In the genomic region with DNA sequence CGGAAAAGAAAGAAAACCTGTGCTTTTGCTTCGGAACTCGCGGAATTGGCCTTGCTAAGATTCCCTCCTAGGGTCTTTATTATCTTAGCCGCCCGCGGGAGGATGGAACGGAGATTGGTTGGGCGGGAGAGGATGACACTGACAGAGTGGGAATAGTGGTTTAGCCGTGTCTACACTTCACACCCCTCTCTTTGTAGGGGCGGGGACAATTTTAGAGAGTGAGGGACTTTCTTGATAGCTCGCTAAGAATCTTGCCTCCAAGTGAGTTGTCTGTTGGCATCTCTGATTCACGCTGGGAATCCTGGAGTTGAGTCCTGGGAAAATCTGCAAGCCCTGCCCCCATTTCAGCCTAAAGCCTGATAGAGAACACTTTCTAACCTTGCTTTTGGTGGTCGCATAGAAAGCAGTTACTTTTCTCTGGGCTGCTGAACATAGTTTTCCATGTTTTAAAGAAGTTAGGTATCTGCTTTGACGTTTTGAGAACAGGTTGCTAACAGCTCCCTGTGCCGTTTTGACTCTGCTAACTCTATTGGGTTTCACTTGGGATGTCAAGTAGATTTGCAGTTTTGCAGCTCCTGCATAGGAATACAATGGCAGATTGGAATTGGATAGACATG, we compare ENCODE assay signal across 1 cellular context.
A peak's percentile ranks its signal among the peaks of the same experiment; 100 is the strongest.
TF ChIP-seq lines count a peak whose summit lies in the region.

No MANE protein-coding gene starts in this region.

TF ChIP-seq in K562, 482 proteins besides CTCF, POLR2A, EP300 and RAD21 (continued from another document and continues in another):
- TF ChIP-seq BCLAF1 (IDR thresholded peaks at IDR 0.05; ENCODE audit: borderline replicate concordance in 1 of 2, control insufficient read depth in 1 of 2, low read depth in 2 of 2, low read length in 1 of 2) (no peak), NUFIP1 (IDR thresholded peaks at IDR 0.05; ENCODE audit: partially characterized antibody) (no peak), ATF4 (CRISPR knock-in tag; IDR thresholded peaks at IDR 0.05) (no peak), SMAD1 (IDR thresholded peaks at IDR 0.05; ENCODE audit: low read depth, low read length, partially characterized antibody) (no peak), ZNF79 (CRISPR knock-in tag; IDR thresholded peaks at IDR 0.05; ENCODE audit: low read depth) (no peak), SRSF1 (IDR thresholded peaks at IDR 0.05; ENCODE audit: low read depth, low read length) (no peak), KAT7 (CRISPR knock-in tag; IDR thresholded peaks at IDR 0.05; ENCODE audit: borderline replicate concordance) (no peak), TGIF2 (CRISPR knock-in tag; IDR thresholded peaks at IDR 0.05) (no peak), HNRNPL (IDR thresholded peaks at IDR 0.05; ENCODE audit: low read depth, low read length) (no peak), ZNF830 (CRISPR knock-in tag; IDR thresholded peaks at IDR 0.05) (no peak), HDAC8 (tag; IDR thresholded peaks at IDR 0.05) (no peak), FOXA3 (CRISPR knock-in tag; conservative IDR thresholded peaks at IDR 0.05 in 1 of 2, IDR thresholded peaks at IDR 0.05 in 1 of 2) (0 out of 4 replicates have a peak, but pooled peaks of 1 of the 2 experiments have one; percentile 40), TEAD2 (tag; IDR thresholded peaks at IDR 0.05) (no peak), SMARCA4 (IDR thresholded peaks at IDR 0.05) (no peak), ZNF184 (CRISPR knock-in tag; IDR thresholded peaks at IDR 0.05) (no peak), LEF1 (IDR thresholded peaks at IDR 0.05) (no peak), CC2D1A (IDR thresholded peaks at IDR 0.05) (no peak), ZNF41 (CRISPR knock-in tag; conservative IDR thresholded peaks at IDR 0.05) (no peak), ZNF318 (IDR thresholded peaks at IDR 0.05; ENCODE audit: borderline replicate concordance in 1 of 2, low read depth in 1 of 2) (no peak), HINFP (tag; conservative IDR thresholded peaks at IDR 0.05; ENCODE audit: low read depth) (no peak), SIN3B (IDR thresholded peaks at IDR 0.05; ENCODE audit: low read depth) (no peak), FOXP1 (CRISPR knock-in tag; IDR thresholded peaks at IDR 0.05) (peak; percentile 72; the same call in 1 of the 2 replicates), U2AF1 (optimal IDR thresholded peaks at IDR 0.05; ENCODE audit: low read depth, low read length) (no peak), NR3C1 (CRISPR knock-in tag; IDR thresholded peaks at IDR 0.05) (no peak)
- TF ChIP-seq, protein P1, sequence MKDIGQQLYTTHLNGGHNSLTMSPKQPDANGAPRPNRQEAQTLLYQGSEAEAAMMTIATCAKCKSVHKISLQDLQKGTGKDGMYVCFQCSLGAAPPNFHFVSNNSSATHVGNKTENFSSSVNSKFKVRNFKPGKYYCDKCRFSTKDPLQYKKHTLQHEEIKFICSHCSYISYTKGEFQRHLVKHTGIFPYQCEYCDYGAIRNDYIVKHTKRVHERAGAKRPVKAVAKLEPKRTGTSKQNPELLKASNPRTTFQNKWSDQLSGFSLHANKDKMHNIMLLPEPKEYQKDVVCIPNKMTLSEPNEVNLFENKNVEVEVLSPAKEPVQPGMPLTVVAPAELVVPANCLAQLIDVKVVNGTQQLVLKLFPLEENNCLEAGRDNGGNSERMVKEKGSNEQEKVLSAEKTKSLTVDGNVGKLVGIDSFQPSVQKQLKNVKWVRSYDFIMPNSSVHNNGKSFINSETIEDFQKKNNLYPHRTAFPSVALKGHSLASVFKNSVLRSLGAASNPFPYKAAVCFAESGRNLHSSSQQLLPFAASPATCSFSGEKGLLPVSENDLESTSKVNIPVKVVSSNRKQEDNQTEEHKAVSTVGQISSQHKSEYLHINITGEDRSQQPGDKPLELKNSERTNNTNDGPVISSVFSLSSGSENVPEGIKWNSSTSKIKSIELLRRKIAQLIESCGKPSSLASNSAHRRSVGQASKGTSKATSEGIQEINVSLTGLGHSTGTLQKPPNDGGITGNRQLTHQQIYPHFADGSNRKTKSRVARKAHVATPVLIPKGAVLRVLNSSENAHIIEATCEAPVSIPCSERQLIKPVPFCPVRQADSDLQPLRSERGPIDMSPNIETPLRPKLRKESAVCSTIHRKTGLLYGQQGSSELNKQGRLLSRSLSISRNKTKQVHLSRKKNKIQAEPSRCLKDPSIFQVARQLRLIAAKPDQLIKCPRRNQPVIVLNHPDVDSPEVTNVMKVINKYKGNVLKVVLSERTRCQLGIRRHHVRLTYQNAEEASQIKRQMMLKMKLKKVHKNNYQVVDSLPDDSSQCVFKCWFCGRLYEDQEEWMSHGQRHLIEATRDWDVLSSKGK (CRISPR knock-in tag; IDR thresholded peaks at IDR 0.05) = no peak
- TF ChIP-seq, protein P2, sequence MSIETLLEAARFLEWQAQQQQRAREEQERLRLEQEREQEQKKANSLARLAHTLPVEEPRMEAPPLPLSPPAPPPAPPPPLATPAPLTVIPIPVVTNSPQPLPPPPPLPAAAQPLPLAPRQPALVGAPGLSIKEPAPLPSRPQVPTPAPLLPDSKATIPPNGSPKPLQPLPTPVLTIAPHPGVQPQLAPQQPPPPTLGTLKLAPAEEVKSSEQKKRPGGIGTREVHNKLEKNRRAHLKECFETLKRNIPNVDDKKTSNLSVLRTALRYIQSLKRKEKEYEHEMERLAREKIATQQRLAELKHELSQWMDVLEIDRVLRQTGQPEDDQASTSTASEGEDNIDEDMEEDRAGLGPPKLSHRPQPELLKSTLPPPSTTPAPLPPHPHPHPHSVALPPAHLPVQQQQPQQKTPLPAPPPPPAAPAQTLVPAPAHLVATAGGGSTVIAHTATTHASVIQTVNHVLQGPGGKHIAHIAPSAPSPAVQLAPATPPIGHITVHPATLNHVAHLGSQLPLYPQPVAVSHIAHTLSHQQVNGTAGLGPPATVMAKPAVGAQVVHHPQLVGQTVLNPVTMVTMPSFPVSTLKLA (conservative IDR thresholded peaks at IDR 0.05) = peak in 1 of 2 experiments; percentile 28; a peak in 3 of 4 replicates
- TF ChIP-seq, protein P3, sequence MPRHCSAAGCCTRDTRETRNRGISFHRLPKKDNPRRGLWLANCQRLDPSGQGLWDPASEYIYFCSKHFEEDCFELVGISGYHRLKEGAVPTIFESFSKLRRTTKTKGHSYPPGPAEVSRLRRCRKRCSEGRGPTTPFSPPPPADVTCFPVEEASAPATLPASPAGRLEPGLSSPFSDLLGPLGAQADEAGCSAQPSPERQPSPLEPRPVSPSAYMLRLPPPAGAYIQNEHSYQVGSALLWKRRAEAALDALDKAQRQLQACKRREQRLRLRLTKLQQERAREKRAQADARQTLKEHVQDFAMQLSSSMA (CRISPR knock-in tag; IDR thresholded peaks at IDR 0.05) = no peak
- TF ChIP-seq, protein P4, sequence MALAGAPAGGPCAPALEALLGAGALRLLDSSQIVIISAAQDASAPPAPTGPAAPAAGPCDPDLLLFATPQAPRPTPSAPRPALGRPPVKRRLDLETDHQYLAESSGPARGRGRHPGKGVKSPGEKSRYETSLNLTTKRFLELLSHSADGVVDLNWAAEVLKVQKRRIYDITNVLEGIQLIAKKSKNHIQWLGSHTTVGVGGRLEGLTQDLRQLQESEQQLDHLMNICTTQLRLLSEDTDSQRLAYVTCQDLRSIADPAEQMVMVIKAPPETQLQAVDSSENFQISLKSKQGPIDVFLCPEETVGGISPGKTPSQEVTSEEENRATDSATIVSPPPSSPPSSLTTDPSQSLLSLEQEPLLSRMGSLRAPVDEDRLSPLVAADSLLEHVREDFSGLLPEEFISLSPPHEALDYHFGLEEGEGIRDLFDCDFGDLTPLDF (CRISPR knock-in tag; IDR thresholded peaks at IDR 0.05) = no peak
- TF ChIP-seq, protein P5, sequence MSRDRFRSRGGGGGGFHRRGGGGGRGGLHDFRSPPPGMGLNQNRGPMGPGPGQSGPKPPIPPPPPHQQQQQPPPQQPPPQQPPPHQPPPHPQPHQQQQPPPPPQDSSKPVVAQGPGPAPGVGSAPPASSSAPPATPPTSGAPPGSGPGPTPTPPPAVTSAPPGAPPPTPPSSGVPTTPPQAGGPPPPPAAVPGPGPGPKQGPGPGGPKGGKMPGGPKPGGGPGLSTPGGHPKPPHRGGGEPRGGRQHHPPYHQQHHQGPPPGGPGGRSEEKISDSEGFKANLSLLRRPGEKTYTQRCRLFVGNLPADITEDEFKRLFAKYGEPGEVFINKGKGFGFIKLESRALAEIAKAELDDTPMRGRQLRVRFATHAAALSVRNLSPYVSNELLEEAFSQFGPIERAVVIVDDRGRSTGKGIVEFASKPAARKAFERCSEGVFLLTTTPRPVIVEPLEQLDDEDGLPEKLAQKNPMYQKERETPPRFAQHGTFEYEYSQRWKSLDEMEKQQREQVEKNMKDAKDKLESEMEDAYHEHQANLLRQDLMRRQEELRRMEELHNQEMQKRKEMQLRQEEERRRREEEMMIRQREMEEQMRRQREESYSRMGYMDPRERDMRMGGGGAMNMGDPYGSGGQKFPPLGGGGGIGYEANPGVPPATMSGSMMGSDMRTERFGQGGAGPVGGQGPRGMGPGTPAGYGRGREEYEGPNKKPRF (IDR thresholded peaks at IDR 0.05; ENCODE audit: low read depth, low read length) = no peak
